In the genomic region with DNA sequence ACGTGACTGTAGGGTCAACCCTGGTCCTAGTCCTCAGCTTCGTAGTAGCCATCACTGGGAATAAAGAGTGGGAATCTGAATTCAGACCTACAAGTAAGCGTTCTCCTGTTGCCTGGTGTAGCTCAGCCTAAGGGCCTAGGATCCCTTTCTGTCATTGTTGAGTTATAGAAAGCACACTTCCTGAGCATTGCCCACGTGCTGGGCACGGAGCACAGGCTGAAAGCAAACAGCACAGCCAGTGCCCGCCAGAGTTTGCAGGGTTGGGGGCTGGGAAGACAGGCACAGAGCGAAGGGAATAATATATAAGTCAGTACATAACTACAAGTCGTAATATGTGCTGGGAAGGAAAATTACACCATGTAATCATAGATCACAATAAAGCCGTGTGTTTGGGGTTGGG, we compare ENCODE assay signal across 25 cellular contexts.
"Had no signal": no experiment of that assay in that cellular context is flagged by ENCODE, and none has a peak within 500 bp of the region (broad histone marks: within the 10 kb centered on the region; RNA-seq: fewer than 3 reads in every experiment).

No MANE protein-coding gene starts in this region.

- H3K4me3 ChIP-seq: left lung, lower lobe of right lung, neural progenitor cell, ovary, right atrium auricular region, right lobe of liver, suprapubic skin, thoracic aorta, tibial artery, uterus had no signal

- H3K36me3 Mint-ChIP-seq: naive thymus-derived CD8-positive, alpha-beta T cell; neural progenitor cell; stimulated activated effector memory CD8-positive, alpha-beta T cell treated with anti-CD3 and anti-CD28 coated beads, Interleukin-12 subunit alpha, Interleukin-12 subunit beta, amount 100 ng/mL, for 72 hours; type B pancreatic cell had no signal

- H3K4me1 Mint-ChIP-seq: stimulated activated effector memory CD8-positive, alpha-beta T cell treated with anti-CD3 and anti-CD28 coated beads, Interleukin-12 subunit alpha, Interleukin-12 subunit beta, amount 100 ng/mL, for 72 hours had no signal

- DNase-seq: hippocampal formation; kidney; left colon; left lung; lower lobe of right lung; mammary epithelial cell; mesenchymal stem cell; naive thymus-derived CD8-positive, alpha-beta T cell; ovary; right lobe of liver; stimulated activated CD4-positive, alpha-beta T cell treated with anti-CD3 and anti-CD28 coated beads, Interleukin-12 subunit alpha, Interleukin-12 subunit beta, amount 100 ng/mL, for 4 hours; stimulated activated CD4-positive, alpha-beta T cell treated with anti-CD3 and anti-CD28 coated beads, Interleukin-4, amount 100 ng/mL, for 24 hours; stimulated activated naive CD4-positive, alpha-beta T cell; tibial artery; uterus had no signal

- H3K4me1 ChIP-seq: left lung, right lobe of liver, uterus had no signal

- H3K9me3 ChIP-seq: left lung, lower lobe of right lung, neutrophil, ovary, right atrium auricular region, right lobe of liver, suprapubic skin, thoracic aorta, tibial artery, uterus had no signal

- H3K27ac ChIP-seq: left lung, lower lobe of right lung, neural progenitor cell, neutrophil, ovary, right atrium auricular region, right lobe of liver, suprapubic skin, thoracic aorta, tibial artery, uterus had no signal

- H3K27me3 ChIP-seq: ovary, right atrium auricular region, uterus had no signal

- H3K4me3 Mint-ChIP-seq: naive thymus-derived CD8-positive, alpha-beta T cell; nephron; neural progenitor cell; stimulated activated effector memory CD8-positive, alpha-beta T cell treated with anti-CD3 and anti-CD28 coated beads, Interleukin-12 subunit alpha, Interleukin-12 subunit beta, amount 100 ng/mL, for 72 hours; stimulated activated naive CD8-positive, alpha-beta T cell treated with anti-CD3 and anti-CD28 coated beads, Interleukin-15, Interleukin-2, amounts not matched to agents 100 ng/mL and 50 ng/mL, for 24 hours; type B pancreatic cell had no signal

- H3K9me3 Mint-ChIP-seq: nephron; stimulated activated effector memory CD8-positive, alpha-beta T cell treated with anti-CD3 and anti-CD28 coated beads, Interleukin-12 subunit alpha, Interleukin-12 subunit beta, amount 100 ng/mL, for 72 hours; stimulated activated naive CD8-positive, alpha-beta T cell treated with anti-CD3 and anti-CD28 coated beads, Interleukin-15, Interleukin-2, amounts not matched to agents 100 ng/mL and 50 ng/mL, for 24 hours; type B pancreatic cell had no signal

- H3K36me3 ChIP-seq: left lung, lower lobe of right lung, neural progenitor cell, neutrophil, ovary, right atrium auricular region, right lobe of liver, suprapubic skin, thoracic aorta, tibial artery, uterus had no signal

- H3K27ac Mint-ChIP-seq: naive thymus-derived CD8-positive, alpha-beta T cell; nephron; neural progenitor cell; progenitor cell of endocrine pancreas; stimulated activated effector memory CD8-positive, alpha-beta T cell treated with anti-CD3 and anti-CD28 coated beads, Interleukin-12 subunit alpha, Interleukin-12 subunit beta, amount 100 ng/mL, for 72 hours; stimulated activated naive CD8-positive, alpha-beta T cell treated with anti-CD3 and anti-CD28 coated beads, Interleukin-15, Interleukin-2, amounts not matched to agents 100 ng/mL and 50 ng/mL, for 24 hours; type B pancreatic cell had no signal
